ENCODE assay signal across 8 cellular contexts in the genomic region with DNA sequence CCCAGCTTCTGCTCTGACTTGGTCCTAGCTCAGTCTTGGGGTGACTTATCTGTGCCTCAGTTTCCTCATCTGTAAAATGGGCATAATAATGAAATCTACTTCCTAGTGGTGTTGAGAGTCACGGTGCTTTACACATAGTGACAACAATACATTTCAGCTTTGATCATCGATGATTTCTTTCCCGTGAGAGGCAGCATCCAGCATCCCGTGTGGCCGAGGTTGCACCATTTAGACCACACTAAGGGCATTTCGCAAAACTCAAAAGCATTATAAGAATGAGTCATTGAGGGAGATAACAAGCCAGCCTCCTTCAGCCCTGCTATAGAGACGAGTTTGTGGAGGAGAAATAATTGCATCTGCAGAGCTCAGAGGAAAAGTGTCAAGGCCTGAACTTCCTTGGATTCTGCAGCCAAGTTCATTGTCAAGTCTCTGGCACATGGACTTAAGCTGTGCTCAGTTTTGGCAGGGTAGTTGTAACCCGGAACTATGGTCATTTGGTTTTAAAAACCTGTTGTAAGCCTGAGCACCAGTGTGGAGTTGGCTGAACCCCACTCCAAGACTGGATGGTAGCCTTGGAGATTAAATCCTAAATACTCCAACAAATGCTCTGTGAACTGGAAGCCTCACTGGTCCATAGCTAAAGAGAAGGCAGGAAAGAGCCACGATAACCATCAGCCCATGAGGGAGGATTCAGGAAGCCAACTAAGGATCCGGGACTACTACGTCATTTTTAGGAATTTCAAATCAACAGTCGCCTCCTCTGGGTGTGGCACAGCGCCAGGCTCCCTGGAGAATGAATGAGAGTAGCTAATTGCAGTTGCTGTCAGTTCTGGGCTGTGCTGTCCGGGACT.
DNase-seq lines count a peak whose midpoint lies in the region; ATAC-seq and TF ChIP-seq lines count a peak whose summit lies in the region.

No MANE protein-coding gene starts in this region.

- H3K79me2 ChIP-seq in ACC112 (ENCODE audit: control insufficient read depth, insufficient read depth, low read length, unreplicated experiment): no peaks in the 10 kb centered on the region

- H3K4me3 ChIP-seq in ACC112 (ENCODE audit: low read depth, low read length) (peak overlapping the region; percentile 60), brain microvascular endothelial cell (ENCODE audit: low read depth, low read length) (no peak overlapping the region), upper lobe of right lung (no peak overlapping the region)

- H3K9me3 ChIP-seq in upper lobe of right lung: no peaks in the 10 kb centered on the region

- H3K36me3 ChIP-seq in ACC112 (ENCODE audit: insufficient read depth, low read length) (no peaks in the 10 kb centered on the region), brain microvascular endothelial cell (replicated peaks) (no peaks in the 10 kb centered on the region), upper lobe of right lung (no peaks in the 10 kb centered on the region)

- DNase-seq in NCI-H1105 (lab: John Stamatoyannopoulos, UW): peak; percentile 68
- peak; percentile 92 for DNase-seq in brain microvascular endothelial cell
- peak; percentile 54 to 68 for DNase-seq in left colon
- peak; percentile 76 for DNase-seq in upper lobe of right lung

- peak overlapping the region; percentile 11 for H2AFZ ChIP-seq in ACC112 (ENCODE audit: low read length, unreplicated experiment)

- TF ChIP-seq CTCF in brain microvascular endothelial cell (IDR thresholded peaks at IDR 0.05; ENCODE audit: low read depth, low read length, missing control alignments): no peak
- TF ChIP-seq CTCF in upper lobe of right lung (IDR thresholded peaks at IDR 0.05): no peak

- ATAC-seq in left colon: peak; percentile 61
- peak; percentile 47 for ATAC-seq in upper lobe of right lung
- no peak for ATAC-seq in GM18517 (IDR thresholded peaks at IDR 0.05; ENCODE audit: unreplicated experiment)
- no peak for ATAC-seq in GM21786 (IDR thresholded peaks at IDR 0.05; ENCODE audit: unreplicated experiment)
- no peak for ATAC-seq in GM19328 (IDR thresholded peaks at IDR 0.05; ENCODE audit: unreplicated experiment)

- H3K27ac ChIP-seq in ACC112 (ENCODE audit: low read depth, low read length) (peak overlapping the region; percentile 97), brain microvascular endothelial cell (peak overlapping the region; percentile 94), upper lobe of right lung (peak overlapping the region; percentile 68)

- intact Hi-C loops in left colon (cut with DNase I, micrococcal nuclease) (no loop called here), upper lobe of right lung (cut with DNase I) (no loop called here)

- H3K27me3 ChIP-seq in ACC112 (ENCODE audit: insufficient read depth, low read length) (no peaks in the 10 kb centered on the region), brain microvascular endothelial cell (replicated peaks) (no peaks in the 10 kb centered on the region), upper lobe of right lung (no peaks in the 10 kb centered on the region)

- H3K4me1 ChIP-seq in ACC112 (ENCODE audit: control insufficient read depth, insufficient read depth, low read length, unreplicated experiment): peaks cover 39% of the 10 kb centered on the region
- peaks cover 37% of the 10 kb centered on the region for H3K4me1 ChIP-seq in upper lobe of right lung

- in situ Hi-C loops in brain microvascular endothelial cell (cut with HindIII; ENCODE audit: low pct_ligation_motif_present, low sequenced_read_pairs): no loop called here

Comparison
In these comparisons a context has a peak if more than half of its experiments do, and no peak if none do; other contexts are left out.
1. ATAC-seq: peak in left colon (single experiment) and upper lobe of right lung (single experiment); none in GM18517 (single experiment), GM21786 (single experiment) and GM19328 (single experiment).
2. Peak in every context shown above with its lines, with median percentiles within 50 percentile points of each other: H3K27ac ChIP-seq and DNase-seq.